Comparison of ENCODE assay signal across 18 cellular contexts in the genomic region with DNA sequence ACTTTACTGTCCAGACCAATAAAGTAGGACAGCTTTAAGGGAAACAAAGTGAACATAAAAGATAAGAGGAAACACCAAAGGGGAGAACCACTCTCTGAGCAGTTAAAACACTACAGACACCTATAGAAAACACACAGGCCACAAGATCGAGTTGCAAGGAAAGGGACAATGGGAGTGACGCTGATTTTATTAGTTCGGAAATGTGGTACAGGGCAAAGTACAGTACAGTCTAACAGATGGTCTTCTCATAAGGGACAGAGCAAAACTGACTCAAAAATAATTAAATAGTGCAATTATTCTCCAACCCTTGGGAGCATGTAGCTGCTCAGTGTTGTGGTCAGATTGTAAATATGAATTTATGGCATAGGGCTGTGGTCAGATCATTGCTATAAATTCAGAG.
"Had no signal": no experiment of that assay in that cellular context is flagged by ENCODE, and none has a peak within 500 bp of the region (broad histone marks: within the 10 kb centered on the region; RNA-seq: fewer than 3 reads in every experiment).

No MANE protein-coding gene starts in this region.

- DNase-seq: effector CD4-positive, alpha-beta T cell; foreskin melanocyte; head of caudate nucleus; hippocampal formation; mammary epithelial cell; natural killer cell; psoas muscle; retina; stimulated activated CD4-positive, alpha-beta T cell treated with anti-CD3 and anti-CD28 coated beads, Interleukin-2, amount 100 ng/mL, for 24 hours; stimulated activated naive CD4-positive, alpha-beta T cell; stomach; substantia nigra; transverse colon had no signal

- ATAC-seq: left lobe of liver, natural killer cell, psoas muscle, sciatic nerve had no signal

- H3K4me1 ChIP-seq: psoas muscle, stomach, transverse colon had no signal

- H3K36me3 Mint-ChIP-seq: natural killer cell had no signal

- H3K4me3 ChIP-seq: coronary artery, psoas muscle, stomach, thoracic aorta, transverse colon had no signal

- H3K9me3 ChIP-seq: neutrophil, psoas muscle, stomach, thoracic aorta, transverse colon had no signal

- H3K4me3 Mint-ChIP-seq: natural killer cell had no signal

- H3K36me3 ChIP-seq: neutrophil, stomach, thoracic aorta, transverse colon had no signal

- H3K4me1 Mint-ChIP-seq: natural killer cell had no signal

- H3K27ac ChIP-seq: coronary artery, neutrophil, psoas muscle, stomach, thoracic aorta, transverse colon had no signal

- H3K27ac Mint-ChIP-seq: natural killer cell had no signal

- H3K27me3 ChIP-seq: neutrophil, stomach, transverse colon had no signal
